ENCODE assay signal across 9 cellular contexts in genomic region chr7:5699467-5699866, GRCh38.
DNase-seq lines count a peak whose midpoint lies in the region; ATAC-seq and TF ChIP-seq lines count a peak whose summit lies in the region.
"Had no signal": no experiment of that assay in that cellular context is flagged by ENCODE, and none has a peak within 500 bp of the region (broad histone marks: within the 10 kb centered on the region; RNA-seq: fewer than 3 reads in every experiment).

No MANE protein-coding gene starts in this region.

- no peak for ATAC-seq in left ventricle myocardium superior
- no peak for ATAC-seq in body of pancreas
- ATAC-seq in HG03571 (IDR thresholded peaks at IDR 0.05; ENCODE audit: unreplicated experiment): no peak

- peaks cover 2% of the 10 kb centered on the region for H3K36me3 ChIP-seq in left ventricle myocardium inferior
- no peaks in the 10 kb centered on the region for H3K36me3 ChIP-seq in body of pancreas (replicated peaks in 1 of 2; ENCODE audit: insufficient read depth in 1 of 2, low read depth in 2 of 2)
- H3K36me3 ChIP-seq in muscle layer of colon (ENCODE audit: insufficient read depth, low read length): peaks cover 14% of the 10 kb centered on the region
- no peaks in the 10 kb centered on the region for H3K36me3 ChIP-seq in uterus

- H3K4me3 ChIP-seq in left ventricle myocardium inferior (no peak overlapping the region), body of pancreas (no peak overlapping the region), muscle layer of colon (ENCODE audit: low read depth in 1 of 2, low read length in 2 of 2) (no peak overlapping the region), uterus (no peak overlapping the region)

- H3K9me3 ChIP-seq in left ventricle myocardium inferior (replicated peaks) (no peaks in the 10 kb centered on the region), body of pancreas (no peaks in the 10 kb centered on the region), muscle layer of colon (ENCODE audit: low read length) (no peaks in the 10 kb centered on the region), uterus (no peaks in the 10 kb centered on the region)

- intact Hi-C loops in left ventricle myocardium inferior (cut with micrococcal nuclease): no loop called here
- intact Hi-C loops in left ventricle myocardium superior (cut with micrococcal nuclease): no loop called here
- intact Hi-C loops in body of pancreas (cut with DNase I): no loop called here
- intact Hi-C loops in uterus (cut with DNase I; ENCODE audit: low total_unique reads): no loop called here

- TF ChIP-seq CTCF in left ventricle myocardium inferior (IDR thresholded peaks at IDR 0.05; ENCODE audit: borderline replicate concordance): no peak
- no peak for TF ChIP-seq CTCF in body of pancreas (IDR thresholded peaks at IDR 0.05)
- no peak for TF ChIP-seq CTCF in uterus (IDR thresholded peaks at IDR 0.05)

- H3K9ac ChIP-seq in muscle layer of colon (ENCODE audit: low read length): peak overlapping the region; percentile 5

- DNase-seq in left ventricle myocardium inferior (no peak), left ventricle myocardium superior (no peak), body of pancreas (no peak), uterus (no peak), kidney tubule cell (ENCODE audit: low spot score) (no peak), ureter (ENCODE audit: low spot score) (no peak)

- 61 to 65% methylated on average over 4 of the region's 4 CpGs for WGBS in body of pancreas, 2 donors

- H3K4me1 ChIP-seq in left ventricle myocardium inferior: peaks cover 99% of the 10 kb centered on the region
- H3K4me1 ChIP-seq in body of pancreas: peaks cover 69% of the 10 kb centered on the region
- peaks cover 87% of the 10 kb centered on the region for H3K4me1 ChIP-seq in muscle layer of colon (ENCODE audit: insufficient read depth, low read length)
- H3K4me1 ChIP-seq in uterus: peaks cover 13 to 20% of the 10 kb centered on the region in 2 donors

- TF ChIP-seq POLR2A in body of pancreas (IDR thresholded peaks at IDR 0.05) (no peak), uterus (IDR thresholded peaks at IDR 0.05) (no peak)

- H3K27ac ChIP-seq in left ventricle myocardium inferior (replicated peaks): peak overlapping the region; percentile 92
- H3K27ac ChIP-seq in body of pancreas: peak overlapping the region in 3 of 4 donors; percentile 17 to 63 (median 52)
- H3K27ac ChIP-seq in muscle layer of colon (ENCODE audit: low read depth, low read length): peak overlapping the region; percentile 74
- H3K27ac ChIP-seq in uterus: peak overlapping the region; percentile 40 to 64
- H3K27ac ChIP-seq: epithelial cell of prostate had no signal

- H3K27me3 ChIP-seq in left ventricle myocardium inferior (ENCODE audit: low read depth) (no peaks in the 10 kb centered on the region), body of pancreas (no peaks in the 10 kb centered on the region), muscle layer of colon (ENCODE audit: control insufficient read depth in 1 of 2, insufficient read depth in 2 of 2, low read length in 2 of 2) (no peaks in the 10 kb centered on the region), uterus (no peaks in the 10 kb centered on the region)
